In the genomic region with DNA sequence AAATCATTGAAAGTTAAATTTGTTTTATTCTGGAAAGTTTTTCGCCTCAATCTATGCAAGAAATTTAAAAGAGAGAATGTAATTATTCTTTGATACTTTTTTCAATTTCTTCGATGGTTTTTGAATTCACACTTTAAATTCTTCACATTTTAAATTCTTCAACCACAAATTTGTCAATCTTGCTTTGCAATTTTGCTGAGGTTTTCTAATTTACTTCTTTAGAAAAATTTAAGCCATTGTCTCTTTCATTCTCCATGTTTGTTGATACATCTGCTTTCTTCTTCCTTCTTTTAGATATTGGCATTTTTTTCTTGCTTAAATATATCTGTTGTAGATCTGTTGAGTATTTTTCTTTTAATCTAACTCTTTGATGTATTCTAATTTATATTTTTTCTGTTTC, we compare ENCODE assay signal across 21 cellular contexts.
DNase-seq lines count a peak whose midpoint lies in the region; ATAC-seq, FAIRE-seq and TF ChIP-seq lines count a peak whose summit lies in the region.
"Had no signal": no experiment of that assay in that cellular context is flagged by ENCODE, and none has a peak within 500 bp of the region (broad histone marks: within the 10 kb centered on the region; RNA-seq: fewer than 3 reads in every experiment).

No MANE protein-coding gene starts in this region.

- H3K9ac ChIP-seq in HepG2 (ENCODE audit: insufficient read depth, low read depth, low read length) (no peak overlapping the region), K562 (ENCODE audit: insufficient read depth in 1 of 2, low read depth in 2 of 2, low read length in 2 of 2) (no peak overlapping the region)

- no peaks in the 10 kb centered on the region for H3K9me1 ChIP-seq in K562 (ENCODE audit: control insufficient read depth, insufficient read depth, low read length)

- no peaks in the 10 kb centered on the region for H3K79me2 ChIP-seq in HepG2 (ENCODE audit: insufficient read depth, low read length)
- H3K79me2 ChIP-seq in K562 (ENCODE audit: control insufficient read depth, insufficient read depth, low read length), result no peaks in the 10 kb centered on the region

- H3K27me3 ChIP-seq in HepG2 (ENCODE audit: control insufficient read depth in 1 of 2, insufficient read depth in 2 of 2, low read length in 2 of 2) (no peaks in the 10 kb centered on the region), right lobe of liver (no peaks in the 10 kb centered on the region), K562 (ENCODE audit: control insufficient read depth in 2 of 2, insufficient read depth in 2 of 2, low read length in 2 of 2) (no peaks in the 10 kb centered on the region), pancreas (peaks cover 0 to 5% (median 0%) of the 10 kb centered on the region in 4 donors)

- TF ChIP-seq EP300 in HepG2 (IDR thresholded peaks at IDR 0.05; ENCODE audit: low read depth in 2 of 2, low read length in 2 of 2), result no peak
- no peak for TF ChIP-seq EP300 in HepG2 (CRISPR knock-in tag; IDR thresholded peaks at IDR 0.05; ENCODE audit: borderline replicate concordance)
- TF ChIP-seq EP300 in K562 (IDR thresholded peaks at IDR 0.05; ENCODE audit: low read length), result no peak

- ATAC-seq in HepG2 (no peak), right lobe of liver (no peak), K562 (no peak), pancreas (no peak), HG02798 (IDR thresholded peaks at IDR 0.05; ENCODE audit: poor library complexity, unreplicated experiment) (no peak)
- ATAC-seq: GM23338, HCT116 had no signal

- H3K27ac ChIP-seq in HepG2 (ENCODE audit: extremely low read length, insufficient read depth, low read length) (no peak overlapping the region), right lobe of liver (no peak overlapping the region), K562 (ENCODE audit: extremely low read depth, low read depth, low read length) (no peak overlapping the region), pancreas (no peak overlapping the region)

- intact Hi-C loops in HepG2 (cut with micrococcal nuclease; ENCODE audit: unreplicated experiment), result no loop called here
- intact Hi-C loops in right lobe of liver (cut with DNase I), result no loop called here
- intact Hi-C loops in K562 (cut with micrococcal nuclease), result no loop called here
- intact Hi-C loops in pancreas (cut with DNase I), result no loop called here

- H4K20me1 ChIP-seq in HepG2 (ENCODE audit: insufficient read depth, low read length), result no peaks in the 10 kb centered on the region
- H4K20me1 ChIP-seq in K562 (replicated peaks; ENCODE audit: control insufficient read depth, insufficient read depth, low read length), result no peaks in the 10 kb centered on the region

- no peak for TF ChIP-seq RAD21 in HepG2 (CRISPR knock-in tag; IDR thresholded peaks at IDR 0.05)
- TF ChIP-seq RAD21 in K562 (CRISPR knock-in tag; conservative IDR thresholded peaks at IDR 0.05 in 1 of 2, IDR thresholded peaks at IDR 0.05 in 1 of 2), result no peak

- no peak overlapping the region for H3K4me2 ChIP-seq in HepG2 (ENCODE audit: low read depth, low read length)
- no peak overlapping the region for H3K4me2 ChIP-seq in K562 (ENCODE audit: insufficient read depth, low read length)
- H3K4me2 ChIP-seq: GM23338 had no signal

- no peaks in the 10 kb centered on the region for H3K27me3 Mint-ChIP-seq in neural crest cell (ENCODE audit: low read depth)
- H3K27me3 Mint-ChIP-seq: CD4-positive, alpha-beta memory T cell had no signal

- peak overlapping the region; percentile 27 for H3K27ac Mint-ChIP-seq in neural crest cell (ENCODE audit: unreplicated experiment)
- H3K27ac Mint-ChIP-seq: CD4-positive, alpha-beta memory T cell; GM23338; H9 had no signal

- BruUV-seq in HepG2 (replicated peaks; lab: Mats Ljungman, UMichigan) (no TSS peak), K562 (replicated peaks; lab: Mats Ljungman, UMichigan) (no TSS peak)

- TF ChIP-seq CTCF in HepG2 (CRISPR knock-in tag; IDR thresholded peaks at IDR 0.05), result no peak
- no peak for TF ChIP-seq CTCF in right lobe of liver (IDR thresholded peaks at IDR 0.05)
- TF ChIP-seq CTCF in K562 (IDR thresholded peaks at IDR 0.05 in 2 of 3, conservative IDR thresholded peaks at IDR 0.05 in 1 of 3; ENCODE audit: insufficient read depth in 2 of 3, low read depth in 1 of 3, low read length in 3 of 3), result no peak
- no peak for TF ChIP-seq CTCF in neural crest cell (conservative IDR thresholded peaks at IDR 0.05)
- TF ChIP-seq CTCF in pancreas (IDR thresholded peaks at IDR 0.05), result no peak

- H3K4me1 ChIP-seq in HepG2 (ENCODE audit: insufficient read depth, low read length), result no peaks in the 10 kb centered on the region
- H3K4me1 ChIP-seq in right lobe of liver, result no peaks in the 10 kb centered on the region
- H3K4me1 ChIP-seq in K562 (replicated peaks in 1 of 2; ENCODE audit: control insufficient read depth in 2 of 2, insufficient read depth in 2 of 2, low read length in 2 of 2), result no peaks in the 10 kb centered on the region
- H3K4me1 ChIP-seq in pancreas, result no peaks in the 10 kb centered on the region

- CTCF ChIA-PET in HepG2 (lab: Yijun Ruan, JAX; ENCODE audit: low intra/inter-chr PET ratio, low total read pairs) (no interaction called here), K562 (lab: Yijun Ruan, JAX; ENCODE audit: low intra/inter-chr PET ratio) (no interaction called here)

- H3K9me3 Mint-ChIP-seq in neural crest cell, result no peaks in the 10 kb centered on the region
- H3K9me3 Mint-ChIP-seq: GM23338, H9 had no signal

- peaks cover 4% of the 10 kb centered on the region for H3K4me1 Mint-ChIP-seq in neural crest cell
- H3K4me1 Mint-ChIP-seq: CD4-positive, alpha-beta memory T cell had no signal

- no peak overlapping the region for H3K4me3 Mint-ChIP-seq in neural crest cell
- H3K4me3 Mint-ChIP-seq: CD4-positive, alpha-beta memory T cell; GM23338; H9 had no signal

- no peaks in the 10 kb centered on the region for H3K36me3 Mint-ChIP-seq in neural crest cell (ENCODE audit: low read depth)
- H3K36me3 Mint-ChIP-seq: CD4-positive, alpha-beta memory T cell had no signal

- no peak overlapping the region for H3K4me3 ChIP-seq in HepG2 (replicated peaks in 1 of 3; ENCODE audit: insufficient read depth in 1 of 3, low read depth in 2 of 3, low read length in 3 of 3)
- no peak overlapping the region for H3K4me3 ChIP-seq in right lobe of liver
- no peak overlapping the region for H3K4me3 ChIP-seq in K562
- no peak overlapping the region for H3K4me3 ChIP-seq in pancreas
- H3K4me3 ChIP-seq: GM23338 had no signal

- TF ChIP-seq POLR2A in HepG2 (IDR thresholded peaks at IDR 0.05; ENCODE audit: insufficient read depth in 1 of 2, low read depth in 2 of 2, low read length in 2 of 2) (no peak), right lobe of liver (IDR thresholded peaks at IDR 0.05) (no peak), K562 (conservative IDR thresholded peaks at IDR 0.05) (no peak)

- H3K36me3 ChIP-seq in HepG2 (replicated peaks in 1 of 2; ENCODE audit: control insufficient read depth in 1 of 2, insufficient read depth in 2 of 2, low read length in 2 of 2) (no peaks in the 10 kb centered on the region), right lobe of liver (no peaks in the 10 kb centered on the region), K562 (ENCODE audit: control insufficient read depth, insufficient read depth, low read length) (no peaks in the 10 kb centered on the region), pancreas (no peaks in the 10 kb centered on the region)

- DNase-seq in HepG2 (ENCODE audit: low spot score) (no peak), right lobe of liver (no peak), K562 (ENCODE audit: extremely low read depth in 1 of 4, low spot score in 3 of 4) (no peak), neural crest cell (ENCODE audit: low read depth, low spot score) (no peak), pancreas (no peak), globus pallidus (ENCODE audit: low spot score) (no peak)
- DNase-seq: 8988T; C1 segment of cervical spinal cord; Calu3; CD4-positive, alpha-beta memory T cell; COR-L47; DMS53; DMS79 treated with DMSO at 0.1 percent for 48 hours; GF-D8; H9 had no signal

- FAIRE-seq in HepG2 (lab: Jason Lieb, UNC) (no peak), K562 (lab: Jason Lieb, UNC) (no peak), islet of Langerhans (lab: Jason Lieb, UNC) (peak; percentile 5), pancreas (lab: Jason Lieb, UNC) (no peak)
- FAIRE-seq: GM12891, GM18507 had no signal

- no peak overlapping the region for H2AFZ ChIP-seq in HepG2 (ENCODE audit: low read length)
- H2AFZ ChIP-seq in K562 (ENCODE audit: low read depth, low read length), result no peak overlapping the region
- H2AFZ ChIP-seq: GM23338 had no signal

- POLR2A ChIA-PET in HepG2 (lab: Yijun Ruan, JAX) (no interaction called here), K562 (lab: Yijun Ruan, JAX) (no interaction called here)

- H3K9me3 ChIP-seq in HepG2 (ENCODE audit: low read length) (no peaks in the 10 kb centered on the region), right lobe of liver (no peaks in the 10 kb centered on the region), K562 (replicated peaks; ENCODE audit: control insufficient read depth, insufficient read depth, low read depth, low read length) (no peaks in the 10 kb centered on the region), pancreas (no peaks in the 10 kb centered on the region)

- in situ Hi-C loops in HepG2 (cut with HindIII; ENCODE audit: extremely low pct_ligation_motif_present, low pct_unique_long_range_greater_than_20kb), result no loop called here
- in situ Hi-C loops in K562 (cut with MboI), result no loop called here

- 2% methylated on average over 2 of the region's 2 CpGs for whole genome bisulfite sequencing in HepG2 (ENCODE audit: low lambda C conversion rate)
- 87% methylated on average over 2 of the region's 2 CpGs for WGBS in right lobe of liver (ENCODE audit: insufficient coverage, low coverage, low lambda C conversion rate, missing lambda C conversion rate)
- 0% methylated on average over 2 of the region's 2 CpGs for WGBS in K562 (ENCODE audit: insufficient coverage, low coverage, missing lambda C conversion rate)
- 63 to 77% methylated on average over 2 of the region's 2 CpGs for WGBS in pancreas, 2 donors

TF ChIP-seq in HepG2, 621 proteins besides CTCF, POLR2A, EP300 and RAD21 (continues in another document):
- TF ChIP-seq ZNF670 (CRISPR knock-in tag; IDR thresholded peaks at IDR 0.05; ENCODE audit: borderline replicate concordance) (no peak), MAFF (IDR thresholded peaks at IDR 0.05; ENCODE audit: low read depth, low read length) (peak; percentile 89), ZNF629 (CRISPR knock-in tag; conservative IDR thresholded peaks at IDR 0.05) (no peak), ZNF569 (CRISPR knock-in tag; IDR thresholded peaks at IDR 0.05; ENCODE audit: borderline replicate concordance) (no peak), ARHGAP35 (CRISPR knock-in tag; IDR thresholded peaks at IDR 0.05; ENCODE audit: borderline replicate concordance) (no peak)

TF ChIP-seq in K562, 482 proteins besides CTCF, POLR2A, EP300 and RAD21 (continues in another document):
- TF ChIP-seq ZNF316 (IDR thresholded peaks at IDR 0.05) (peak; percentile 63), RBM15 (IDR thresholded peaks at IDR 0.05; ENCODE audit: insufficient read depth, low read length) (no peak), KDM4B (IDR thresholded peaks at IDR 0.05; ENCODE audit: borderline replicate concordance in 2 of 2, low read depth in 1 of 2) (no peak), ZNF436 (CRISPR knock-in tag; IDR thresholded peaks at IDR 0.05) (no peak), C11orf30 (IDR thresholded peaks at IDR 0.05; ENCODE audit: low read depth) (0 out of 2 replicates have a peak, but pooled peaks have one; percentile 23), MCM3 (IDR thresholded peaks at IDR 0.05) (no peak), POLR2AphosphoS2 (IDR thresholded peaks at IDR 0.05; ENCODE audit: low read length) (no peak), MAFK (IDR thresholded peaks at IDR 0.05; ENCODE audit: low read length) (peak; percentile 20; the same call in 1 of the 2 replicates)

Comparison
In these comparisons a context has a peak if more than half of its experiments do, and no peak if none do; other contexts are left out.
1. Of the 241 proteins assayed by ChIP-seq in both HepG2 and K562: peak only in HepG2: MAFF; only in K562: none; in both: MAFK; in neither: 239.